ENCODE assay signal across 1 cellular context in the genomic region with DNA sequence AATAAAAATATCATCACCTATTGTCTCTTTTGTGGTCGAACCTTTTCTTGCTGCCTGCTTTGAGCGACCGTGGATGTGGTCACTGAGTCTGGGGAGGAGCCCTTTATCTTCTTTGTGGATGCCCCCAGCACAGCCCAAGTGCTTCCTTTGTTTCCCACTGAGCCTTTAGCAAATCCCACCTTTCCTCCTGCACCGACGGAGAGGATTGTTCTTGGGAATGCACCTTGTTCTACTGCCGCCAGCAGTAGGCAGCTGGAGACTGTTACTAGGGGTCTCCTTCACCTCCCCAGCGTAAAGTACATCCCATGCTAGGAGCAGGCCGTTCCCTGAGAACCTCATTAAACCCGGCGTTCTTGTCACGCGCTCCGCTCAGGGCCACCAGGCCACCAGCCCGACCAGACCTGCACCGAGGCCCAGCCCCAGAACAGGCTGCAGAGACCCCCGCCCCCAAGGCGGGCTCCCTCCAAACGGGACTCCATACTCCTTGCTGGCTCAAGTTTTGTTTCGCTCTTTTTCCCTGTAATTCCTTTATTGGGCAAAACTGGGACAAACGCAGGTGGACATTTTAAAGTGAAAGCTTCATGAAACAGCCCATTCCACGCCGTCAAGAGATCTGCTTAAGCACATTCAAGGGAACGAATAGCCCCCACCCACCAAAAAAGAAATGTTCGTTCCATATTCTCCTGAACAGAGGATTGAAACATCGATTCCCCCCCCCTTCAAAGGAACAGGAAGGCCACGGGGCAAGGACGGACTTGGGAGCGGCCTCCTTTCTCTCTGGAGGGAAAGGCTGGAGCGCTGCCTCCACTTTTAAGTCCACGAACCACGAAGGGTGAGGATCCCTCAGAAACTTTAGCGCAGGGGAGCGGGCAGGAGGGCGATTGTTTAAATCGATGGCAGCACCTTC.
TF ChIP-seq lines count a peak whose summit lies in the region.

No MANE protein-coding gene starts in this region.

TF ChIP-seq in HepG2, 621 proteins besides CTCF, POLR2A, EP300 and RAD21 (continued from another document and continues in another):
- TF ChIP-seq SOX13 (IDR thresholded peaks at IDR 0.05) = no peak
- peak in 1 of 2 experiments; percentile 40; a peak in 2 of 4 replicates for TF ChIP-seq SOX13 (CRISPR knock-in tag; conservative IDR thresholded peaks at IDR 0.05 in 1 of 2, IDR thresholded peaks at IDR 0.05 in 1 of 2)
- TF ChIP-seq, protein P1, sequence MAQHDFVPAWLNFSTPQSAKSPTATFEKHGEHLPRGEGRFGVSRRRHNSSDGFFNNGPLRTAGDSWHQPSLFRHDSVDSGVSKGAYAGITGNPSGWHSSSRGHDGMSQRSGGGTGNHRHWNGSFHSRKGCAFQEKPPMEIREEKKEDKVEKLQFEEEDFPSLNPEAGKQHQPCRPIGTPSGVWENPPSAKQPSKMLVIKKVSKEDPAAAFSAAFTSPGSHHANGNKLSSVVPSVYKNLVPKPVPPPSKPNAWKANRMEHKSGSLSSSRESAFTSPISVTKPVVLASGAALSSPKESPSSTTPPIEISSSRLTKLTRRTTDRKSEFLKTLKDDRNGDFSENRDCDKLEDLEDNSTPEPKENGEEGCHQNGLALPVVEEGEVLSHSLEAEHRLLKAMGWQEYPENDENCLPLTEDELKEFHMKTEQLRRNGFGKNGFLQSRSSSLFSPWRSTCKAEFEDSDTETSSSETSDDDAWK (CRISPR knock-in tag; IDR thresholded peaks at IDR 0.05) = no peak
- TF ChIP-seq, protein P2, sequence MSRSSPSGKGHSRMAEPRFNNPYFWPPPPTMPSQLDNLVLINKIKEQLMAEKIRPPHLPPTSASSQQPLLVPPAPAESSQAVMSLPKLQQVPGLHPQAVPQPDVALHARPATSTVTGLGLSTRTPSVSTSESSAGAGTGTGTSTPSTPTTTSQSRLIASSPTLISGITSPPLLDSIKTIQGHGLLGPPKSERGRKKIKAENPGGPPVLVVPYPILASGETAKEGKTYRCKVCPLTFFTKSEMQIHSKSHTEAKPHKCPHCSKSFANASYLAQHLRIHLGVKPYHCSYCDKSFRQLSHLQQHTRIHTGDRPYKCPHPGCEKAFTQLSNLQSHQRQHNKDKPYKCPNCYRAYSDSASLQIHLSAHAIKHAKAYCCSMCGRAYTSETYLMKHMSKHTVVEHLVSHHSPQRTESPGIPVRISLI (CRISPR knock-in tag; IDR thresholded peaks at IDR 0.05; ENCODE audit: borderline replicate concordance) = no peak; the same call in 1 of the 2 replicates
- TF ChIP-seq ZNF367 (CRISPR knock-in tag; IDR thresholded peaks at IDR 0.05; ENCODE audit: borderline replicate concordance) = no peak
- no peak for TF ChIP-seq ZNF121 (CRISPR knock-in tag; IDR thresholded peaks at IDR 0.05)
- TF ChIP-seq, protein P3, sequence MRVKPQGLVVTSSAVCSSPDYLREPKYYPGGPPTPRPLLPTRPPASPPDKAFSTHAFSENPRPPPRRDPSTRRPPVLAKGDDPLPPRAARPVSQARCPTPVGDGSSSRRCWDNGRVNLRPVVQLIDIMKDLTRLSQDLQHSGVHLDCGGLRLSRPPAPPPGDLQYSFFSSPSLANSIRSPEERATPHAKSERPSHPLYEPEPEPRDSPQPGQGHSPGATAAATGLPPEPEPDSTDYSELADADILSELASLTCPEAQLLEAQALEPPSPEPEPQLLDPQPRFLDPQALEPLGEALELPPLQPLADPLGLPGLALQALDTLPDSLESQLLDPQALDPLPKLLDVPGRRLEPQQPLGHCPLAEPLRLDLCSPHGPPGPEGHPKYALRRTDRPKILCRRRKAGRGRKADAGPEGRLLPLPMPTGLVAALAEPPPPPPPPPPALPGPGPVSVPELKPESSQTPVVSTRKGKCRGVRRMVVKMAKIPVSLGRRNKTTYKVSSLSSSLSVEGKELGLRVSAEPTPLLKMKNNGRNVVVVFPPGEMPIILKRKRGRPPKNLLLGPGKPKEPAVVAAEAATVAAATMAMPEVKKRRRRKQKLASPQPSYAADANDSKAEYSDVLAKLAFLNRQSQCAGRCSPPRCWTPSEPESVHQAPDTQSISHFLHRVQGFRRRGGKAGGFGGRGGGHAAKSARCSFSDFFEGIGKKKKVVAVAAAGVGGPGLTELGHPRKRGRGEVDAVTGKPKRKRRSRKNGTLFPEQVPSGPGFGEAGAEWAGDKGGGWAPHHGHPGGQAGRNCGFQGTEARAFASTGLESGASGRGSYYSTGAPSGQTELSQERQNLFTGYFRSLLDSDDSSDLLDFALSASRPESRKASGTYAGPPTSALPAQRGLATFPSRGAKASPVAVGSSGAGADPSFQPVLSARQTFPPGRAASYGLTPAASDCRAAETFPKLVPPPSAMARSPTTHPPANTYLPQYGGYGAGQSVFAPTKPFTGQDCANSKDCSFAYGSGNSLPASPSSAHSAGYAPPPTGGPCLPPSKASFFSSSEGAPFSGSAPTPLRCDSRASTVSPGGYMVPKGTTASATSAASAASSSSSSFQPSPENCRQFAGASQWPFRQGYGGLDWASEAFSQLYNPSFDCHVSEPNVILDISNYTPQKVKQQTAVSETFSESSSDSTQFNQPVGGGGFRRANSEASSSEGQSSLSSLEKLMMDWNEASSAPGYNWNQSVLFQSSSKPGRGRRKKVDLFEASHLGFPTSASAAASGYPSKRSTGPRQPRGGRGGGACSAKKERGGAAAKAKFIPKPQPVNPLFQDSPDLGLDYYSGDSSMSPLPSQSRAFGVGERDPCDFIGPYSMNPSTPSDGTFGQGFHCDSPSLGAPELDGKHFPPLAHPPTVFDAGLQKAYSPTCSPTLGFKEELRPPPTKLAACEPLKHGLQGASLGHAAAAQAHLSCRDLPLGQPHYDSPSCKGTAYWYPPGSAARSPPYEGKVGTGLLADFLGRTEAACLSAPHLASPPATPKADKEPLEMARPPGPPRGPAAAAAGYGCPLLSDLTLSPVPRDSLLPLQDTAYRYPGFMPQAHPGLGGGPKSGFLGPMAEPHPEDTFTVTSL (CRISPR knock-in tag; IDR thresholded peaks at IDR 0.05; ENCODE audit: borderline replicate concordance) = peak; percentile 70; the same call in 1 of the 2 replicates
- TF ChIP-seq ZNF850 (CRISPR knock-in tag; conservative IDR thresholded peaks at IDR 0.05) = no peak; the same call in 1 of the 2 replicates
- no peak for TF ChIP-seq CC2D1A (CRISPR knock-in tag; IDR thresholded peaks at IDR 0.05)
- TF ChIP-seq CCAR2 (optimal IDR thresholded peaks at IDR 0.05; ENCODE audit: low read depth, low read length) = no peak
- no peak for TF ChIP-seq ZNF720 (CRISPR knock-in tag; IDR thresholded peaks at IDR 0.05)
- TF ChIP-seq ZKSCAN8 (CRISPR knock-in tag; IDR thresholded peaks at IDR 0.05; ENCODE audit: borderline replicate concordance) = no peak
- TF ChIP-seq CEBPB (IDR thresholded peaks at IDR 0.05; ENCODE audit: borderline replicate concordance, low read depth, low read length) = no peak
- no peak for TF ChIP-seq MED8 (CRISPR knock-in tag; IDR thresholded peaks at IDR 0.05; ENCODE audit: insufficient replicate concordance)
- TF ChIP-seq, protein P4, sequence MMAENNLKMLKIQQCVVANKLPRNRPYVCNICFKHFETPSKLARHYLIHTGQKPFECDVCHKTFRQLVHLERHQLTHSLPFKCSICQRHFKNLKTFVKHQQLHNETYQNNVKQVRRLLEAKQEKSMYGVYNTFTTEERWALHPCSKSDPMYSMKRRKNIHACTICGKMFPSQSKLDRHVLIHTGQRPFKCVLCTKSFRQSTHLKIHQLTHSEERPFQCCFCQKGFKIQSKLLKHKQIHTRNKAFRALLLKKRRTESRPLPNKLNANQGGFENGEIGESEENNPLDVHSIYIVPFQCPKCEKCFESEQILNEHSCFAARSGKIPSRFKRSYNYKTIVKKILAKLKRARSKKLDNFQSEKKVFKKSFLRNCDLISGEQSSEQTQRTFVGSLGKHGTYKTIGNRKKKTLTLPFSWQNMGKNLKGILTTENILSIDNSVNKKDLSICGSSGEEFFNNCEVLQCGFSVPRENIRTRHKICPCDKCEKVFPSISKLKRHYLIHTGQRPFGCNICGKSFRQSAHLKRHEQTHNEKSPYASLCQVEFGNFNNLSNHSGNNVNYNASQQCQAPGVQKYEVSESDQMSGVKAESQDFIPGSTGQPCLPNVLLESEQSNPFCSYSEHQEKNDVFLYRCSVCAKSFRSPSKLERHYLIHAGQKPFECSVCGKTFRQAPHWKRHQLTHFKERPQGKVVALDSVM (CRISPR knock-in tag; IDR thresholded peaks at IDR 0.05) = peak; percentile 15; the same call in 1 of the 2 replicates
- no peak for TF ChIP-seq ZNF234 (CRISPR knock-in tag; conservative IDR thresholded peaks at IDR 0.05)
- TF ChIP-seq ATM (IDR thresholded peaks at IDR 0.05; ENCODE audit: borderline replicate concordance) = no peak
- no peak for TF ChIP-seq SRSF1 (optimal IDR thresholded peaks at IDR 0.05; ENCODE audit: low read depth, low read length)
- TF ChIP-seq KAT7 (CRISPR knock-in tag; IDR thresholded peaks at IDR 0.05; ENCODE audit: borderline replicate concordance) = 0 out of 2 replicates have a peak, but pooled peaks have one; percentile 69
- no peak for TF ChIP-seq MAFG (CRISPR knock-in tag; IDR thresholded peaks at IDR 0.05)
- TF ChIP-seq ZNF354B (CRISPR knock-in tag; IDR thresholded peaks at IDR 0.05) = no peak
- 0 out of 2 replicates have a peak, but pooled peaks have one; percentile 28 for TF ChIP-seq ZKSCAN1 (IDR thresholded peaks at IDR 0.05; ENCODE audit: low read length)
- TF ChIP-seq, protein P5, sequence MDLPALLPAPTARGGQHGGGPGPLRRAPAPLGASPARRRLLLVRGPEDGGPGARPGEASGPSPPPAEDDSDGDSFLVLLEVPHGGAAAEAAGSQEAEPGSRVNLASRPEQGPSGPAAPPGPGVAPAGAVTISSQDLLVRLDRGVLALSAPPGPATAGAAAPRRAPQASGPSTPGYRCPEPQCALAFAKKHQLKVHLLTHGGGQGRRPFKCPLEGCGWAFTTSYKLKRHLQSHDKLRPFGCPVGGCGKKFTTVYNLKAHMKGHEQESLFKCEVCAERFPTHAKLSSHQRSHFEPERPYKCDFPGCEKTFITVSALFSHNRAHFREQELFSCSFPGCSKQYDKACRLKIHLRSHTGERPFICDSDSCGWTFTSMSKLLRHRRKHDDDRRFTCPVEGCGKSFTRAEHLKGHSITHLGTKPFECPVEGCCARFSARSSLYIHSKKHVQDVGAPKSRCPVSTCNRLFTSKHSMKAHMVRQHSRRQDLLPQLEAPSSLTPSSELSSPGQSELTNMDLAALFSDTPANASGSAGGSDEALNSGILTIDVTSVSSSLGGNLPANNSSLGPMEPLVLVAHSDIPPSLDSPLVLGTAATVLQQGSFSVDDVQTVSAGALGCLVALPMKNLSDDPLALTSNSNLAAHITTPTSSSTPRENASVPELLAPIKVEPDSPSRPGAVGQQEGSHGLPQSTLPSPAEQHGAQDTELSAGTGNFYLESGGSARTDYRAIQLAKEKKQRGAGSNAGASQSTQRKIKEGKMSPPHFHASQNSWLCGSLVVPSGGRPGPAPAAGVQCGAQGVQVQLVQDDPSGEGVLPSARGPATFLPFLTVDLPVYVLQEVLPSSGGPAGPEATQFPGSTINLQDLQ (CRISPR knock-in tag; IDR thresholded peaks at IDR 0.05) = no peak; the same call in 1 of the 2 replicates
- no peak; the same call in 1 of the 2 replicates for TF ChIP-seq AHR (CRISPR knock-in tag; IDR thresholded peaks at IDR 0.05)
- TF ChIP-seq MTA3 (CRISPR knock-in tag; IDR thresholded peaks at IDR 0.05) = no peak
- TF ChIP-seq KMT2B (CRISPR knock-in tag; IDR thresholded peaks at IDR 0.05) = peak; percentile 2; the same call in 1 of the 2 replicates
- no peak; the same call in 1 of the 2 replicates for TF ChIP-seq MXD4 (CRISPR knock-in tag; IDR thresholded peaks at IDR 0.05)
- TF ChIP-seq, protein P6, sequence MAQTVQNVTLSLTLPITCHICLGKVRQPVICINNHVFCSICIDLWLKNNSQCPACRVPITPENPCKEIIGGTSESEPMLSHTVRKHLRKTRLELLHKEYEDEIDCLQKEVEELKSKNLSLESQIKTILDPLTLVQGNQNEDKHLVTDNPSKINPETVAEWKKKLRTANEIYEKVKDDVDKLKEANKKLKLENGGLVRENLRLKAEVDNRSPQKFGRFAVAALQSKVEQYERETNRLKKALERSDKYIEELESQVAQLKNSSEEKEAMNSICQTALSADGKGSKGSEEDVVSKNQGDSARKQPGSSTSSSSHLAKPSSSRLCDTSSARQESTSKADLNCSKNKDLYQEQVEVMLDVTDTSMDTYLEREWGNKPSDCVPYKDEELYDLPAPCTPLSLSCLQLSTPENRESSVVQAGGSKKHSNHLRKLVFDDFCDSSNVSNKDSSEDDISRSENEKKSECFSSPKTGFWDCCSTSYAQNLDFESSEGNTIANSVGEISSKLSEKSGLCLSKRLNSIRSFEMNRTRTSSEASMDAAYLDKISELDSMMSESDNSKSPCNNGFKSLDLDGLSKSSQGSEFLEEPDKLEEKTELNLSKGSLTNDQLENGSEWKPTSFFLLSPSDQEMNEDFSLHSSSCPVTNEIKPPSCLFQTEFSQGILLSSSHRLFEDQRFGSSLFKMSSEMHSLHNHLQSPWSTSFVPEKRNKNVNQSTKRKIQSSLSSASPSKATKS (CRISPR knock-in tag; IDR thresholded peaks at IDR 0.05) = no peak; the same call in 1 of the 2 replicates
- TF ChIP-seq ERF (CRISPR knock-in tag; IDR thresholded peaks at IDR 0.05) = 0 out of 2 replicates have a peak, but pooled peaks have one; percentile 26
- TF ChIP-seq DMAP1 (CRISPR knock-in tag; IDR thresholded peaks at IDR 0.05) = no peak; the same call in 1 of the 2 replicates
- TF ChIP-seq, protein P7, sequence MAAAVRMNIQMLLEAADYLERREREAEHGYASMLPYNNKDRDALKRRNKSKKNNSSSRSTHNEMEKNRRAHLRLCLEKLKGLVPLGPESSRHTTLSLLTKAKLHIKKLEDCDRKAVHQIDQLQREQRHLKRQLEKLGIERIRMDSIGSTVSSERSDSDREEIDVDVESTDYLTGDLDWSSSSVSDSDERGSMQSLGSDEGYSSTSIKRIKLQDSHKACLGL (CRISPR knock-in tag; IDR thresholded peaks at IDR 0.05) = peak; percentile 51; the same call in 1 of the 2 replicates
- TF ChIP-seq ASH2L (IDR thresholded peaks at IDR 0.05; ENCODE audit: insufficient read length, low read depth, low read length) = no peak
- TF ChIP-seq YEATS4 (CRISPR knock-in tag; IDR thresholded peaks at IDR 0.05; ENCODE audit: borderline replicate concordance) = no peak
- TF ChIP-seq, protein P8, sequence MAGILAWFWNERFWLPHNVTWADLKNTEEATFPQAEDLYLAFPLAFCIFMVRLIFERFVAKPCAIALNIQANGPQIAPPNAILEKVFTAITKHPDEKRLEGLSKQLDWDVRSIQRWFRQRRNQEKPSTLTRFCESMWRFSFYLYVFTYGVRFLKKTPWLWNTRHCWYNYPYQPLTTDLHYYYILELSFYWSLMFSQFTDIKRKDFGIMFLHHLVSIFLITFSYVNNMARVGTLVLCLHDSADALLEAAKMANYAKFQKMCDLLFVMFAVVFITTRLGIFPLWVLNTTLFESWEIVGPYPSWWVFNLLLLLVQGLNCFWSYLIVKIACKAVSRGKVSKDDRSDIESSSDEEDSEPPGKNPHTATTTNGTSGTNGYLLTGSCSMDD (CRISPR knock-in tag; IDR thresholded peaks at IDR 0.05) = no peak
- TF ChIP-seq IKZF4 (CRISPR knock-in tag; IDR thresholded peaks at IDR 0.05; ENCODE audit: borderline replicate concordance, low read depth, not compliant biosample characterization) = no peak
- TF ChIP-seq PPARG (CRISPR knock-in tag; conservative IDR thresholded peaks at IDR 0.05) = no peak; the same call in 1 of the 2 replicates
- TF ChIP-seq SMAD9 (CRISPR knock-in tag; IDR thresholded peaks at IDR 0.05) = no peak
- no peak for TF ChIP-seq RAD51 (IDR thresholded peaks at IDR 0.05; ENCODE audit: borderline replicate concordance)
- TF ChIP-seq ZNF788 (CRISPR knock-in tag; IDR thresholded peaks at IDR 0.05; ENCODE audit: borderline replicate concordance) = peak; percentile 67; the same call in 1 of the 2 replicates
